In genomic region chr15:72784233-72784876, GRCh38 we compare ENCODE assay signal across 1 cellular context.
TF ChIP-seq lines count a peak whose summit lies in the region.

No MANE protein-coding gene starts in this region.

TF ChIP-seq in K562, 482 proteins besides CTCF, POLR2A, EP300 and RAD21 (continued from another document):
- TF ChIP-seq ZBTB40 (IDR thresholded peaks at IDR 0.05) (no peak), ZBTB40 (CRISPR knock-in tag; IDR thresholded peaks at IDR 0.05) (no peak), TCFL5 (CRISPR knock-in tag; conservative IDR thresholded peaks at IDR 0.05) (no peak), EP400 (IDR thresholded peaks at IDR 0.05) (no peak), SMC3 (conservative IDR thresholded peaks at IDR 0.05; ENCODE audit: insufficient read depth, low read depth, low read length) (peak; percentile 35; the same call in 1 of the 2 replicates), ZNF282 (CRISPR knock-in tag; IDR thresholded peaks at IDR 0.05) (no peak), L3MBTL2 (IDR thresholded peaks at IDR 0.05) (peak; percentile 65), BHLHE40 (IDR thresholded peaks at IDR 0.05; ENCODE audit: low read length) (peak; percentile 60; the same call in 1 of the 2 replicates), TAF9B (IDR thresholded peaks at IDR 0.05; ENCODE audit: partially characterized antibody) (no peak), HLTF (IDR thresholded peaks at IDR 0.05) (no peak), FOXA3 (CRISPR knock-in tag; conservative IDR thresholded peaks at IDR 0.05 in 1 of 2, IDR thresholded peaks at IDR 0.05 in 1 of 2) (0 out of 4 replicates have a peak, but pooled peaks of 1 of the 2 experiments have one; percentile 39), FIP1L1 (IDR thresholded peaks at IDR 0.05; ENCODE audit: low read depth, low read length, poor library complexity, severe bottlenecking) (no peak), CGGBP1 (CRISPR knock-in tag; IDR thresholded peaks at IDR 0.05) (no peak), IRF2 (CRISPR knock-in tag; IDR thresholded peaks at IDR 0.05) (no peak), ZNF507 (tag; conservative IDR thresholded peaks at IDR 0.05) (no peak), POLR2H (tag; IDR thresholded peaks at IDR 0.05; ENCODE audit: low read depth) (no peak)
